In genomic region chr9:137547687-137548543, GRCh38 we compare ENCODE assay signal across 1 cellular context.
TF ChIP-seq lines count a peak whose summit lies in the region.

No MANE protein-coding gene starts in this region.

TF ChIP-seq in HEK293T, 16 proteins besides CTCF, POLR2A, EP300 and RAD21:
- no peak for TF ChIP-seq CTBP1 (IDR thresholded peaks at IDR 0.05; ENCODE audit: borderline replicate concordance)
